In the genomic region with DNA sequence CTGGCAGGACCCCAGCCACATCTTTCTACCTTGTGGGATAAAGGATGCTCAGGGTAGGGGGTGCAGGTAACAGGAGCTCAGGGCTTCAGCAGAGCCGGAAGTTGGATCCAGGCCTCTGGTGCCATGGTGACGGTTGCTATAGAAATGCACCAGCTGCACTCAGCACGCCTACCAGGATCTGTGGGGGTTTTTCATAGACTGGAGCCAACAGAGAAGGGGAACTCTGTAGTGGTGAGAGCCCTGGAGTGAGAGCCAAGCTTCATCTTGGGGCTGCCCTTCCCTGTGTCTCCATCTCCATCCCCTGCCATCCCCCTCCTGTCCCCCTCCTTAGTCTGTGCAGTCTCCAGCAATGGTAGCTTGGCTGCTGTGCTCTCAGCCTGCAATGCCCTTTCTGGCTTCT, we compare ENCODE assay signal across 8 cellular contexts. TPM values are rescaled to one million over a fixed set of nuclear protein-coding genes. Genes with fewer than 3 reads are reported as not detected.
A peak's percentile ranks its signal among the peaks of the same experiment; 100 is the strongest.
DNase-seq lines count a peak whose midpoint lies in the region; ATAC-seq lines count a peak whose summit lies in the region.

No MANE protein-coding gene starts in this region.

- DNase-seq in C1 segment of cervical spinal cord (lab: John Stamatoyannopoulos, UW) (peak in 10 of 14 donors; percentile 14 to 88 (median 35)), M059J (ENCODE audit: low read depth) (peak; percentile 36), pons (ENCODE audit: low spot score) (peak; percentile 64), NCI-H187 treated with DMSO at 0.1 percent for 48 hours (lab: John Stamatoyannopoulos, UW) (no peak)
- no peak for DNase-seq in activated naive CD4-positive, alpha-beta T cell treated with anti-CD3 and anti-CD28 coated beads, Interleukin-2, amount 50 U/mL, for 72 hours (ENCODE audit: low spot score in 2 of 2)

- H3K9me3 Mint-ChIP-seq in activated naive CD4-positive, alpha-beta T cell treated with anti-CD3 and anti-CD28 coated beads, Interleukin-2, amount 50 U/mL, for 72 hours = no peaks in the 10 kb centered on the region

- H3K36me3 Mint-ChIP-seq in activated naive CD4-positive, alpha-beta T cell treated with anti-CD3 and anti-CD28 coated beads, Interleukin-2, amount 50 U/mL, for 72 hours = no peaks in the 10 kb centered on the region

- H3K27ac Mint-ChIP-seq in activated naive CD4-positive, alpha-beta T cell treated with anti-CD3 and anti-CD28 coated beads, Interleukin-2, amount 50 U/mL, for 72 hours = no peak overlapping the region

- H3K27ac ChIP-seq in angular gyrus (ENCODE audit: low read depth, low read length) = peak overlapping the region; percentile 31

- ATAC-seq in GM19463 (IDR thresholded peaks at IDR 0.05; ENCODE audit: unreplicated experiment) (peak; percentile 90), GM19452 (IDR thresholded peaks at IDR 0.05; ENCODE audit: unreplicated experiment) (no peak)
- no peak for ATAC-seq in activated naive CD4-positive, alpha-beta T cell treated with anti-CD3 and anti-CD28 coated beads, Interleukin-2, amount 50 U/mL, for 72 hours

RNA-seq across cellular contexts. Expression of a gene that starts 27.5 kb away (rescaled TPM):
- 62.8 and 94.7 TPM in 2 replicates for total RNA-seq in M059J (2014; rRNA removed; shearing (Covaris generic))
- total RNA-seq in activated naive CD4-positive, alpha-beta T cell treated with anti-CD3 and anti-CD28 coated beads, Interleukin-2, amount 50 U/mL, for 72 hours = 10 to 100 TPM; 24.4 to 24.8 TPM

Comparison
In these comparisons a context has a peak if more than half of its experiments do, and no peak if none do; other contexts are left out.
1. DNase-seq: peak in C1 segment of cervical spinal cord (10 of 14), M059J (single experiment) and pons (single experiment); none in NCI-H187 treated with DMSO at 0.1 percent for 48 hours (single experiment) and activated naive CD4-positive, alpha-beta T cell treated with anti-CD3 and anti-CD28 coated beads, Interleukin-2, amount 50 U/mL, for 72 hours (0 of 2).